Comparison of ENCODE assay signal across 14 cellular contexts in genomic region chr11:87076874-87077429, GRCh38.
"Had no signal": no experiment of that assay in that cellular context is flagged by ENCODE, and none has a peak within 500 bp of the region (broad histone marks: within the 10 kb centered on the region; RNA-seq: fewer than 3 reads in every experiment).

No MANE protein-coding gene starts in this region.

- H3K4me3 ChIP-seq: gastrocnemius medialis, sigmoid colon, skin epidermis had no signal

- H3K4me1 ChIP-seq: sigmoid colon had no signal

- H3K27me3 ChIP-seq: gastrocnemius medialis, sigmoid colon had no signal

- FAIRE-seq: endometrium, keratinocyte had no signal

- H3K4me3 Mint-ChIP-seq: naive thymus-derived CD4-positive, alpha-beta T cell; nephron progenitor cell had no signal

- H3K9me3 Mint-ChIP-seq: naive thymus-derived CD4-positive, alpha-beta T cell; nephron progenitor cell had no signal

- H3K27ac Mint-ChIP-seq: naive thymus-derived CD4-positive, alpha-beta T cell; nephron progenitor cell had no signal

- H3K27me3 Mint-ChIP-seq: naive thymus-derived CD4-positive, alpha-beta T cell had no signal

- H3K9me3 ChIP-seq: gastrocnemius medialis, sigmoid colon had no signal

- DNase-seq: effector memory CD4-positive, alpha-beta T cell; gastrocnemius medialis; left ventricle myocardium superior; naive thymus-derived CD4-positive, alpha-beta T cell; nephron progenitor cell; sigmoid colon; stimulated activated CD4-positive, alpha-beta T cell treated with anti-CD3 and anti-CD28 coated beads, Interleukin-2, amount 100 ng/mL, for 24 hours; stimulated activated CD4-positive, alpha-beta T cell treated with anti-CD3 and anti-CD28 coated beads, Interleukin-4, amount 100 ng/mL, for 4 hours; stimulated activated naive CD4-positive, alpha-beta T cell treated with Interleukin-2 at 50 U/mL for 16 hours; trophoblast cell had no signal

- ATAC-seq: esophagus mucosa, gastrocnemius medialis, left ventricle myocardium superior had no signal

- H3K27ac ChIP-seq: gastrocnemius medialis, sigmoid colon, skin epidermis had no signal
